24 cellular contexts compared by ENCODE assay signal in genomic region chr1:171966426-171967220, GRCh38.
DNase-seq lines count a peak whose midpoint lies in the region; ATAC-seq, FAIRE-seq and TF ChIP-seq lines count a peak whose summit lies in the region.
"Had no signal": no experiment of that assay in that cellular context is flagged by ENCODE, and none has a peak within 500 bp of the region (broad histone marks: within the 10 kb centered on the region; RNA-seq: fewer than 3 reads in every experiment).

No MANE protein-coding gene starts in this region.

- no peaks in the 10 kb centered on the region for H3K27me3 ChIP-seq in HUES6 (ENCODE audit: control insufficient read depth, insufficient read depth, low read length)
- no peaks in the 10 kb centered on the region for H3K27me3 ChIP-seq in MM.1S (replicated peaks; ENCODE audit: insufficient read depth, low read length)
- H3K27me3 ChIP-seq: BLaER1 treated with 17β-estradiol and CSF1 and Interleukin-3, amounts not matched to agents 10 nM and 100 nM; neutrophil had no signal

- FAIRE-seq in GM19239 (lab: Jason Lieb, UNC), result no peak
- FAIRE-seq: A549, small intestine had no signal

- TF ChIP-seq CTCF in MM.1S (IDR thresholded peaks at IDR 0.05; ENCODE audit: low read length), result no peak

- H3K4me3 ChIP-seq in HUES6 (ENCODE audit: low read depth, low read length), result peak overlapping the region; percentile 32
- no peak overlapping the region for H3K4me3 ChIP-seq in MM.1S (ENCODE audit: low read length)
- H3K4me3 ChIP-seq: A549; BLaER1 treated with 17β-estradiol and CSF1 and Interleukin-3, amounts not matched to agents 10 nM and 100 nM had no signal

- H3K4me1 ChIP-seq in HUES6 (ENCODE audit: control insufficient read depth, insufficient read depth, low read length), result peaks cover 32% of the 10 kb centered on the region
- H3K4me1 ChIP-seq in MM.1S (ENCODE audit: low read length), result peaks cover 17% of the 10 kb centered on the region
- H3K4me1 ChIP-seq: A549 had no signal

- no peaks in the 10 kb centered on the region for H3K79me2 ChIP-seq in MM.1S (ENCODE audit: low read length)

- H3K36me3 ChIP-seq in HUES6 (ENCODE audit: control insufficient read depth, insufficient read depth, low read length), result no peaks in the 10 kb centered on the region
- H3K36me3 ChIP-seq in MM.1S (replicated peaks; ENCODE audit: insufficient read depth, low read length), result no peaks in the 10 kb centered on the region
- H3K36me3 ChIP-seq: BLaER1 treated with 17β-estradiol and CSF1 and Interleukin-3, amounts not matched to agents 10 nM and 100 nM; neutrophil had no signal

- no peak overlapping the region for H3K4me2 ChIP-seq in MM.1S (ENCODE audit: low read depth, low read length)
- H3K4me2 ChIP-seq: A549; BLaER1 treated with 17β-estradiol and CSF1 and Interleukin-3, amounts not matched to agents 10 nM and 100 nM had no signal

- H4K20me1 ChIP-seq in MM.1S (ENCODE audit: insufficient read depth, low read length), result no peaks in the 10 kb centered on the region
- H4K20me1 ChIP-seq: BLaER1 treated with 17β-estradiol and CSF1 and Interleukin-3, amounts not matched to agents 10 nM and 100 nM had no signal

- H3K9me3 ChIP-seq in HUES6 (ENCODE audit: control insufficient read depth, insufficient read depth, low read depth, low read length) (peaks cover 8% of the 10 kb centered on the region; the same call in 1 of the 2 replicates), MM.1S (replicated peaks; ENCODE audit: insufficient read depth, low read length) (no peaks in the 10 kb centered on the region)
- H3K9me3 ChIP-seq: A549; BLaER1 treated with 17β-estradiol and CSF1 and Interleukin-3, amounts not matched to agents 10 nM and 100 nM; neutrophil had no signal

- H3K9me2 ChIP-seq in MM.1S (replicated peaks; ENCODE audit: insufficient read depth, low read length), result no peaks in the 10 kb centered on the region

- ATAC-seq in HG02588 (IDR thresholded peaks at IDR 0.05; ENCODE audit: unreplicated experiment), result no peak
- ATAC-seq: A549, T-helper 17 cell had no signal

- H3K27ac ChIP-seq in HUES6 (ENCODE audit: low read depth, low read length), result peak overlapping the region; percentile 72
- H3K27ac ChIP-seq in MM.1S (ENCODE audit: low read length), result no peak overlapping the region
- H3K27ac ChIP-seq: A549; BLaER1 treated with 17β-estradiol and CSF1 and Interleukin-3, amounts not matched to agents 10 nM and 100 nM; neutrophil; VCaP had no signal

- DNase-seq in Caki2 (ENCODE audit: low read depth) (peak; percentile 35), dermis blood vessel endothelial cell (peak; percentile 40), kidney glomerular epithelial cell (lab: John Stamatoyannopoulos, UW) (peak; percentile 68), RKO (ENCODE audit: low spot score) (no peak), MM.1S (no peak), GM19239 (ENCODE audit: insufficient read length, low spot score) (no peak)
- DNase-seq: activated CD4-positive, alpha-beta memory T cell treated with anti-CD3 and anti-CD28 coated beads for 36 hours; activated T-cell treated with anti-CD3 and anti-CD28 coated beads for 4 hours; amniotic stem cell; central memory CD4-positive, alpha-beta T cell; islet precursor cell; Kasumi-1; NCI-H1417 treated with DMSO at 0.1 percent for 48 hours; NCI-H748 treated with DMSO at 0.1 percent for 48 hours; SIG-M5; small intestine; stimulated activated CD4-positive, alpha-beta T cell treated with anti-CD3 and anti-CD28 coated beads, Interleukin-2, amount 100 ng/mL, for 48 hours; T-helper 17 cell had no signal

- H3K9ac ChIP-seq in HUES6 (ENCODE audit: low read length) (peak overlapping the region; percentile 34), MM.1S (ENCODE audit: low read length) (no peak overlapping the region)
- H3K9ac ChIP-seq: BLaER1 treated with 17β-estradiol and CSF1 and Interleukin-3, amounts not matched to agents 10 nM and 100 nM had no signal

- H3F3A ChIP-seq in MM.1S (ENCODE audit: insufficient read depth, low read length), result no peaks in the 10 kb centered on the region

- no peak overlapping the region for H2AFZ ChIP-seq in MM.1S (ENCODE audit: low read length)

- in situ Hi-C loops in Caki2 (cut with HindIII; ENCODE audit: low pct_unique_long_range_greater_than_20kb, low sequenced_read_pairs), result loop anchor here (5.0 kb wide), 1 partner anchor 79 kb away; no protein-coding TSS in a partner anchor

Comparison
In these comparisons a context has a peak if more than half of its experiments do, and no peak if none do; other contexts are left out.
1. DNase-seq: peak in Caki2 (single experiment), dermis blood vessel endothelial cell (single experiment) and kidney glomerular epithelial cell (single experiment); none in RKO (single experiment), MM.1S (single experiment) and GM19239 (single experiment).